9 cellular contexts compared by ENCODE assay signal in genomic region chr2:172200495-172201085, GRCh38.
DNase-seq lines count a peak whose midpoint lies in the region; ATAC-seq and TF ChIP-seq lines count a peak whose summit lies in the region.
"Had no signal": no experiment of that assay in that cellular context is flagged by ENCODE, and none has a peak within 500 bp of the region (broad histone marks: within the 10 kb centered on the region; RNA-seq: fewer than 3 reads in every experiment).

No MANE protein-coding gene starts in this region.

- H4K20me1 ChIP-seq in PC-9 (ENCODE audit: insufficient read depth) = no peaks in the 10 kb centered on the region

- no peaks in the 10 kb centered on the region for H3K79me2 ChIP-seq in PC-9 (ENCODE audit: low read depth)

- CTCF ChIA-PET in PC-9 (lab: Charles Lee) = no interaction called here

- no TSS peak for BruUV-seq in PC-9 (replicated peaks; lab: Mats Ljungman, UMichigan)

- H3F3A ChIP-seq in PC-9 (ENCODE audit: insufficient read depth, low read depth) = no peaks in the 10 kb centered on the region

- peaks cover 4 to 15% of the 10 kb centered on the region in 2 donors for H3K27me3 Mint-ChIP-seq in natural killer cell (ENCODE audit: low read depth in 2 of 2)
- H3K27me3 Mint-ChIP-seq in natural killer cell treated with Interleukin-12 subunit alpha and Interleukin-12 subunit beta and Interleukin-15 and Interleukin-18, amount 100 ng/mL, for 72 hours = peaks cover 6 to 9% of the 10 kb centered on the region in 2 donors

- intact Hi-C loops in natural killer cell (cut with micrococcal nuclease) = no loop called here
- intact Hi-C loops in PC-9 (cut with micrococcal nuclease; ENCODE audit: unreplicated experiment) = no loop called here
- intact Hi-C loops in transverse colon (cut with DNase I; ENCODE audit: low total_unique reads) = loop anchor here (2.0 kb wide), 1 partner anchor 20 kb away; no protein-coding TSS in a partner anchor

- TF ChIP-seq EP300 in transverse colon (IDR thresholded peaks at IDR 0.05; ENCODE audit: low read depth) = no peak

- H2AFZ ChIP-seq in PC-9 = no peak overlapping the region

- H3K4me1 Mint-ChIP-seq in natural killer cell = peaks cover 14 to 17% of the 10 kb centered on the region in 2 donors
- H3K4me1 Mint-ChIP-seq in natural killer cell treated with Interleukin-12 subunit alpha and Interleukin-12 subunit beta and Interleukin-15 and Interleukin-18, amount 100 ng/mL, for 72 hours (ENCODE audit: low read depth in 2 of 2) = peaks cover 4 to 18% of the 10 kb centered on the region in 2 donors

- in situ Hi-C loops in transverse colon (cut with MboI; ENCODE audit: low pct_ligation_motif_present in 1 of 4, low pct_unique_long_range_greater_than_20kb in 1 of 4, low sequenced_read_pairs in 3 of 4) = no loop called here

- POLR2A ChIA-PET in PC-9 (lab: Charles Lee; ENCODE audit: unreplicated experiment) = no interaction called here

- WGBS in transverse colon (ENCODE audit: low coverage in 1 of 2), 2 donors = 67 to 83% methylated on average over 2 of the region's 2 CpGs

- TF ChIP-seq CTCF in natural killer cell (IDR thresholded peaks at IDR 0.05) (peak; percentile 14), PC-9 (conservative IDR thresholded peaks at IDR 0.05) (peak; percentile 84), fibroblast of mammary gland (conservative IDR thresholded peaks at IDR 0.05; ENCODE audit: control insufficient read depth, insufficient read depth, low read depth, low read length) (peak; percentile 87), transverse colon (IDR thresholded peaks at IDR 0.05) (peak; percentile 28 to 50 (median 43))

- H3K27me3 ChIP-seq in PC-9 (ENCODE audit: insufficient read depth, low read depth) (no peaks in the 10 kb centered on the region), transverse colon (no peaks in the 10 kb centered on the region)

- no peak overlapping the region for H3K4me3 ChIP-seq in PC-9
- H3K4me3 ChIP-seq in fibroblast of mammary gland (ENCODE audit: control insufficient read depth, low read depth, low read length) = no peak overlapping the region
- no peak overlapping the region for H3K4me3 ChIP-seq in transverse colon

- H3K9me3 Mint-ChIP-seq in natural killer cell = peaks cover under 1 to 3% of the 10 kb centered on the region in 2 donors
- H3K9me3 Mint-ChIP-seq in natural killer cell treated with Interleukin-12 subunit alpha and Interleukin-12 subunit beta and Interleukin-15 and Interleukin-18, amount 100 ng/mL, for 72 hours = peaks cover 5% of the 10 kb centered on the region

- peaks cover 8% of the 10 kb centered on the region for H3K36me3 Mint-ChIP-seq in natural killer cell
- H3K36me3 Mint-ChIP-seq in natural killer cell treated with Interleukin-12 subunit alpha and Interleukin-12 subunit beta and Interleukin-15 and Interleukin-18, amount 100 ng/mL, for 72 hours = peaks cover 17% of the 10 kb centered on the region

- no peak overlapping the region for H3K4me3 Mint-ChIP-seq in natural killer cell
- H3K4me3 Mint-ChIP-seq in natural killer cell treated with Interleukin-12 subunit alpha and Interleukin-12 subunit beta and Interleukin-15 and Interleukin-18, amount 100 ng/mL, for 72 hours = no peak overlapping the region
- H3K4me3 Mint-ChIP-seq: T-helper 1 cell treated with Interleukin-12 subunit alpha and Interleukin-12 subunit beta and Interleukin-4 antibody, amounts not matched to agents 30 μg/mL and 1 μg/mL, for 36 hours had no signal

- DNase-seq in natural killer cell (no peak), PC-9 (no peak), fibroblast of mammary gland (ENCODE audit: low read depth) (peak; percentile 75), transverse colon (no peak)
- DNase-seq in natural killer cell treated with Interleukin-12 subunit alpha and Interleukin-12 subunit beta and Interleukin-15 and Interleukin-18, amount 100 ng/mL, for 72 hours (ENCODE audit: low spot score) = no peak
- no peak for DNase-seq in activated CD4-positive, CD25-positive, alpha-beta regulatory T cell treated with anti-CD3 and anti-CD28 coated beads, Interleukin-2, amount 50 U/mL, for 72 hours

- ATAC-seq in natural killer cell = no peak
- ATAC-seq in natural killer cell treated with Interleukin-12 subunit alpha and Interleukin-12 subunit beta and Interleukin-15 and Interleukin-18, amount 100 ng/mL, for 72 hours = no peak
- no peak for ATAC-seq in HG02981 (IDR thresholded peaks at IDR 0.05; ENCODE audit: unreplicated experiment)
- no peak for ATAC-seq in HG02571 (IDR thresholded peaks at IDR 0.05; ENCODE audit: unreplicated experiment)

- TF ChIP-seq POLR2A in transverse colon (IDR thresholded peaks at IDR 0.05) = no peak

- no peak overlapping the region for H3K4me2 ChIP-seq in PC-9

- H3K36me3 ChIP-seq in PC-9 (ENCODE audit: low read depth) (no peaks in the 10 kb centered on the region), transverse colon (no peaks in the 10 kb centered on the region)

- peaks cover 8% of the 10 kb centered on the region for H3K4me1 ChIP-seq in PC-9 (replicated peaks; ENCODE audit: insufficient read depth)
- H3K4me1 ChIP-seq in transverse colon = peaks cover 0 to 11% (median 0%) of the 10 kb centered on the region in 4 donors

- H3K9me2 ChIP-seq in PC-9 (ENCODE audit: insufficient read depth) = no peaks in the 10 kb centered on the region

- no peak overlapping the region for H3K27ac ChIP-seq in PC-9
- no peak overlapping the region for H3K27ac ChIP-seq in transverse colon

- H3K27ac Mint-ChIP-seq in natural killer cell = no peak overlapping the region
- H3K27ac Mint-ChIP-seq in natural killer cell treated with Interleukin-12 subunit alpha and Interleukin-12 subunit beta and Interleukin-15 and Interleukin-18, amount 100 ng/mL, for 72 hours = no peak overlapping the region
- H3K27ac Mint-ChIP-seq: T-helper 1 cell treated with Interleukin-12 subunit alpha and Interleukin-12 subunit beta and Interleukin-4 antibody, amounts not matched to agents 30 μg/mL and 1 μg/mL, for 36 hours had no signal

- H3K9me3 ChIP-seq in PC-9 (ENCODE audit: insufficient read depth, low read depth) (peaks cover 26% of the 10 kb centered on the region; the same call in 1 of the 2 replicates), transverse colon (peaks cover 4 to 9% of the 10 kb centered on the region in 2 donors)

Comparison
In these comparisons a context has a peak if more than half of its experiments do, and no peak if none do; other contexts are left out.
1. CTCF ChIP-seq: peak in every context shown above with its lines; median percentile 87 in fibroblast of mammary gland; 84 in PC-9; 43 in transverse colon; 14 in natural killer cell.